ENCODE assay signal across 26 cellular contexts in genomic region chr11:108431997-108432396, GRCh38. TPM values are rescaled to one million over a fixed set of nuclear protein-coding genes. Genes with fewer than 3 reads are reported as not detected.
"Had no signal": no experiment of that assay in that cellular context is flagged by ENCODE, and none has a peak within 500 bp of the region (broad histone marks: within the 10 kb centered on the region; RNA-seq: fewer than 3 reads in every experiment).

No MANE protein-coding gene starts in this region.

- H3K4me1 Mint-ChIP-seq: mesothelial cell of epicardium had no signal

- H3K36me3 ChIP-seq: esophagus squamous epithelium, gastrocnemius medialis, heart right ventricle, left lung, lower lobe of right lung had no signal

- H3K27ac Mint-ChIP-seq: mesothelial cell of epicardium, naive B cell had no signal

- H3K4me1 ChIP-seq: esophagus squamous epithelium, gastrocnemius medialis, heart right ventricle, left lung, lower lobe of right lung had no signal

- DNase-seq: dermis blood vessel endothelial cell; dorsolateral prefrontal cortex; effector CD4-positive, alpha-beta T cell; effector memory CD4-positive, alpha-beta T cell; erythroblast; esophagus squamous epithelium; foreskin fibroblast; foreskin melanocyte; gastrocnemius medialis; glutamatergic neuron; head of caudate nucleus; heart right ventricle; hippocampal formation; left cardiac atrium; left lung; left ventricle myocardium superior; lower lobe of right lung; mesenchymal stem cell; mucosa of descending colon; naive B cell had no signal

- H3K9me3 ChIP-seq: esophagus squamous epithelium, gastrocnemius medialis, mucosa of descending colon had no signal

- H3K27me3 ChIP-seq: dorsolateral prefrontal cortex, esophagus squamous epithelium, gastrocnemius medialis, heart right ventricle, left lung had no signal

- H3K4me3 Mint-ChIP-seq: mesothelial cell of epicardium, naive B cell had no signal

- H3K4me3 ChIP-seq: coronary artery, dorsolateral prefrontal cortex, esophagus squamous epithelium, gastrocnemius medialis, heart right ventricle, left lung, lower lobe of right lung, mucosa of descending colon had no signal

- FAIRE-seq: colon, keratinocyte had no signal

- H3K27ac ChIP-seq: coronary artery, dorsolateral prefrontal cortex, epithelial cell of prostate, esophagus squamous epithelium, gastrocnemius medialis, heart right ventricle, left lung, lower lobe of right lung had no signal

RNA-seq across cellular contexts. Expression of gene C11orf65, which starts 35.3 kb away (rescaled TPM):
- total RNA-seq: dermis blood vessel endothelial cell, glomerular endothelial cell had no signal
